Comparison of ENCODE assay signal across 3 cellular contexts in genomic region chr7:76504351-76505167, GRCh38. TPM values are rescaled to one million over a fixed set of nuclear protein-coding genes. Genes with fewer than 3 reads are reported as not detected.
"Had no signal": no experiment of that assay in that cellular context is flagged by ENCODE, and none has a peak within 500 bp of the region (broad histone marks: within the 10 kb centered on the region; RNA-seq: fewer than 3 reads in every experiment).

No MANE protein-coding gene starts in this region.

RNA-seq across cellular contexts. Expression of gene UPK3B, which starts 5.8 kb away (rescaled TPM):
- total RNA-seq: SK-MEL-5 had no signal
- polyA plus RNA-seq: naive thymus-derived CD4-positive, alpha-beta T cell had no signal

RNA-seq across cellular contexts. Expression of gene SPDYE16, which starts 38.5 kb away (rescaled TPM):
- total RNA-seq: colonic mucosa, SK-MEL-5 had no signal
